Comparison of ENCODE assay signal across 7 cellular contexts in the genomic region with DNA sequence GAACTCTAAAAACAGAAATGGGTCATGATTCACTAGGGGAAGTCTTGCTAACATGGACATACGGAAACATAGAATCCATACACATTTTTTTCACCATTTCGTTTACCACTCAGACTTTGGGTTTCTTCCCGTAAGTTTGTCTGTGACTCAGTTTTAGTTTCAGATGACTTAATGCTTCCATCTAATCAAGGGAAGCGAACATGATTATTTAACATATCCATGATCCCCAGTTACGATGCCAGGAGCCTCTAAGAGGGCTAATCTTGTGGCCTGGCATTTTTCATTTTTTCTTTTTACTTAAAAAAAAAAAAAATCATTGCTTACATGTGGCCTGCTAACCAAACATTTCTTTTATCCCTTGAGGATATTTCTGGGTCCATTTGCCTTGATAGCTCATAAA. TPM values are rescaled to one million over a fixed set of nuclear protein-coding genes. Genes with fewer than 3 reads are reported as not detected.
"Had no signal": no experiment of that assay in that cellular context is flagged by ENCODE, and none has a peak within 500 bp of the region (broad histone marks: within the 10 kb centered on the region; RNA-seq: fewer than 3 reads in every experiment).

No MANE protein-coding gene starts in this region.

- H3K27ac Mint-ChIP-seq: IgD-negative memory B cell had no signal

- H2AFZ ChIP-seq: GM23248 had no signal

- H3K4me3 Mint-ChIP-seq: H9, IgD-negative memory B cell had no signal

- H3K4me1 Mint-ChIP-seq: H9, IgD-negative memory B cell had no signal

- H3K9ac ChIP-seq: GM23248 had no signal

- DNase-seq: GM23248, H9, HCEC 1CT, KBM-7 had no signal

- H3K4me3 ChIP-seq: GM23248 had no signal

- H3K27ac ChIP-seq: GM23248, HL-60 had no signal

- H3K36me3 Mint-ChIP-seq: IgD-negative memory B cell had no signal

- ATAC-seq: HepG2 had no signal

- H3K9me3 Mint-ChIP-seq: H9 had no signal

RNA-seq across cellular contexts. Expression of gene PLOD2, which starts 20.2 kb away (rescaled TPM):
- polyA plus RNA-seq: IgD-negative memory B cell had no signal
